Comparison of ENCODE assay signal across 1 cellular context in genomic region chr16:681746-682427, GRCh38.
A peak's percentile ranks its signal among the peaks of the same experiment; 100 is the strongest.
TF ChIP-seq lines count a peak whose summit lies in the region.

No MANE protein-coding gene starts in this region.

TF ChIP-seq in K562, 482 proteins besides CTCF, POLR2A, EP300 and RAD21 (continued from another document and continues in another):
- TF ChIP-seq, protein P1, sequence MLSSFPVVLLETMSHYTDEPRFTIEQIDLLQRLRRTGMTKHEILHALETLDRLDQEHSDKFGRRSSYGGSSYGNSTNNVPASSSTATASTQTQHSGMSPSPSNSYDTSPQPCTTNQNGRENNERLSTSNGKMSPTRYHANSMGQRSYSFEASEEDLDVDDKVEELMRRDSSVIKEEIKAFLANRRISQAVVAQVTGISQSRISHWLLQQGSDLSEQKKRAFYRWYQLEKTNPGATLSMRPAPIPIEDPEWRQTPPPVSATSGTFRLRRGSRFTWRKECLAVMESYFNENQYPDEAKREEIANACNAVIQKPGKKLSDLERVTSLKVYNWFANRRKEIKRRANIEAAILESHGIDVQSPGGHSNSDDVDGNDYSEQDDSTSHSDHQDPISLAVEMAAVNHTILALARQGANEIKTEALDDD (IDR thresholded peaks at IDR 0.05), result no peak
- TF ChIP-seq XRCC4 (IDR thresholded peaks at IDR 0.05; ENCODE audit: extremely low read depth, insufficient read depth, insufficient read length) (no peak), MIER1 (IDR thresholded peaks at IDR 0.05; ENCODE audit: low read depth) (no peak), ZNF239 (CRISPR knock-in tag; IDR thresholded peaks at IDR 0.05) (no peak), ZNF584 (CRISPR knock-in tag; IDR thresholded peaks at IDR 0.05; ENCODE audit: low read depth) (no peak), CBFB (CRISPR knock-in tag; IDR thresholded peaks at IDR 0.05) (peak; percentile 45; the same call in 1 of the 2 replicates), DLX4 (CRISPR knock-in tag; IDR thresholded peaks at IDR 0.05) (no peak), SAFB (IDR thresholded peaks at IDR 0.05; ENCODE audit: borderline replicate concordance, low read depth, low read length) (no peak), BRD4 (IDR thresholded peaks at IDR 0.05) (no peak), POLR2AphosphoS2 (IDR thresholded peaks at IDR 0.05; ENCODE audit: low read length) (no peak), ZNF124 (CRISPR knock-in tag; IDR thresholded peaks at IDR 0.05) (no peak), SUPT5H (IDR thresholded peaks at IDR 0.05) (0 out of 2 replicates have a peak, but pooled peaks have one; percentile 14), ATF4 (CRISPR knock-in tag; IDR thresholded peaks at IDR 0.05) (no peak), POLR2G (IDR thresholded peaks at IDR 0.05; ENCODE audit: low read depth, low read length) (peak; percentile 10; the same call in 1 of the 2 replicates), RBM15 (IDR thresholded peaks at IDR 0.05; ENCODE audit: insufficient read depth, low read length) (no peak), BRCA1 (IDR thresholded peaks at IDR 0.05) (no peak), BRCA1 (CRISPR knock-in tag; IDR thresholded peaks at IDR 0.05) (0 out of 2 replicates have a peak, but pooled peaks have one; percentile 66), ZNF253 (CRISPR knock-in tag; conservative IDR thresholded peaks at IDR 0.05) (no peak), SMAD2 (IDR thresholded peaks at IDR 0.05; ENCODE audit: low read depth, low read length) (no peak), ZNF395 (CRISPR knock-in tag; IDR thresholded peaks at IDR 0.05) (peak; percentile 76; the same call in 1 of the 2 replicates), SMARCA5 (IDR thresholded peaks at IDR 0.05) (no peak), HLTF (IDR thresholded peaks at IDR 0.05) (no peak), ZNF766 (CRISPR knock-in tag; conservative IDR thresholded peaks at IDR 0.05) (no peak), NONO (IDR thresholded peaks at IDR 0.05; ENCODE audit: low read depth in 2 of 2, low read length in 1 of 2) (no peak), SMARCA4 (IDR thresholded peaks at IDR 0.05) (no peak), ZNF75A (CRISPR knock-in tag; IDR thresholded peaks at IDR 0.05) (no peak)
- TF ChIP-seq, protein P2, sequence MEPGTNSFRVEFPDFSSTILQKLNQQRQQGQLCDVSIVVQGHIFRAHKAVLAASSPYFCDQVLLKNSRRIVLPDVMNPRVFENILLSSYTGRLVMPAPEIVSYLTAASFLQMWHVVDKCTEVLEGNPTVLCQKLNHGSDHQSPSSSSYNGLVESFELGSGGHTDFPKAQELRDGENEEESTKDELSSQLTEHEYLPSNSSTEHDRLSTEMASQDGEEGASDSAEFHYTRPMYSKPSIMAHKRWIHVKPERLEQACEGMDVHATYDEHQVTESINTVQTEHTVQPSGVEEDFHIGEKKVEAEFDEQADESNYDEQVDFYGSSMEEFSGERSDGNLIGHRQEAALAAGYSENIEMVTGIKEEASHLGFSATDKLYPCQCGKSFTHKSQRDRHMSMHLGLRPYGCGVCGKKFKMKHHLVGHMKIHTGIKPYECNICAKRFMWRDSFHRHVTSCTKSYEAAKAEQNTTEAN (CRISPR knock-in tag; IDR thresholded peaks at IDR 0.05), result no peak
- TF ChIP-seq, protein P3, sequence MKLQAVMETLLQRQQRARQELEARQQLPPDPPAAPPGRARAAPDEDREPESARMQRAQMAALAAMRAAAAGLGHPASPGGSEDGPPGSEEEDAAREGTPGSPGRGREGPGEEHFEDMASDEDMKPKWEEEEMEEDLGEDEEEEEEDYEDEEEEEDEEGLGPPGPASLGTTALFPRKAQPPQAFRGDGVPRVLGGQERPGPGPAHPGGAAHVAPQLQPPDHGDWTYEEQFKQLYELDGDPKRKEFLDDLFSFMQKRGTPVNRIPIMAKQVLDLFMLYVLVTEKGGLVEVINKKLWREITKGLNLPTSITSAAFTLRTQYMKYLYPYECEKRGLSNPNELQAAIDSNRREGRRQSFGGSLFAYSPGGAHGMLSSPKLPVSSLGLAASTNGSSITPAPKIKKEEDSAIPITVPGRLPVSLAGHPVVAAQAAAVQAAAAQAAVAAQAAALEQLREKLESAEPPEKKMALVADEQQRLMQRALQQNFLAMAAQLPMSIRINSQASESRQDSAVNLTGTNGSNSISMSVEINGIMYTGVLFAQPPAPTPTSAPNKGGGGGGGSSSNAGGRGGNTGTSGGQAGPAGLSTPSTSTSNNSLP (IDR thresholded peaks at IDR 0.05; ENCODE audit: borderline replicate concordance, low read depth, low read length), result no peak
- TF ChIP-seq, protein P4, sequence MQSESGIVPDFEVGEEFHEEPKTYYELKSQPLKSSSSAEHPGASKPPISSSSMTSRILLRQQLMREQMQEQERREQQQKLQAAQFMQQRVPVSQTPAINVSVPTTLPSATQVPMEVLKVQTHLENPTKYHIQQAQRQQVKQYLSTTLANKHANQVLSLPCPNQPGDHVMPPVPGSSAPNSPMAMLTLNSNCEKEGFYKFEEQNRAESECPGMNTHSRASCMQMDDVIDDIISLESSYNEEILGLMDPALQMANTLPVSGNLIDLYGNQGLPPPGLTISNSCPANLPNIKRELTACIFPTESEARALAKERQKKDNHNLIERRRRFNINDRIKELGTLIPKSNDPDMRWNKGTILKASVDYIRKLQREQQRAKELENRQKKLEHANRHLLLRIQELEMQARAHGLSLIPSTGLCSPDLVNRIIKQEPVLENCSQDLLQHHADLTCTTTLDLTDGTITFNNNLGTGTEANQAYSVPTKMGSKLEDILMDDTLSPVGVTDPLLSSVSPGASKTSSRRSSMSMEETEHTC (IDR thresholded peaks at IDR 0.05), result no peak
- TF ChIP-seq, protein P5, sequence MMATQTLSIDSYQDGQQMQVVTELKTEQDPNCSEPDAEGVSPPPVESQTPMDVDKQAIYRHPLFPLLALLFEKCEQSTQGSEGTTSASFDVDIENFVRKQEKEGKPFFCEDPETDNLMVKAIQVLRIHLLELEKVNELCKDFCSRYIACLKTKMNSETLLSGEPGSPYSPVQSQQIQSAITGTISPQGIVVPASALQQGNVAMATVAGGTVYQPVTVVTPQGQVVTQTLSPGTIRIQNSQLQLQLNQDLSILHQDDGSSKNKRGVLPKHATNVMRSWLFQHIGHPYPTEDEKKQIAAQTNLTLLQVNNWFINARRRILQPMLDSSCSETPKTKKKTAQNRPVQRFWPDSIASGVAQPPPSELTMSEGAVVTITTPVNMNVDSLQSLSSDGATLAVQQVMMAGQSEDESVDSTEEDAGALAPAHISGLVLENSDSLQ (IDR thresholded peaks at IDR 0.05), result no peak
- TF ChIP-seq, protein P6, sequence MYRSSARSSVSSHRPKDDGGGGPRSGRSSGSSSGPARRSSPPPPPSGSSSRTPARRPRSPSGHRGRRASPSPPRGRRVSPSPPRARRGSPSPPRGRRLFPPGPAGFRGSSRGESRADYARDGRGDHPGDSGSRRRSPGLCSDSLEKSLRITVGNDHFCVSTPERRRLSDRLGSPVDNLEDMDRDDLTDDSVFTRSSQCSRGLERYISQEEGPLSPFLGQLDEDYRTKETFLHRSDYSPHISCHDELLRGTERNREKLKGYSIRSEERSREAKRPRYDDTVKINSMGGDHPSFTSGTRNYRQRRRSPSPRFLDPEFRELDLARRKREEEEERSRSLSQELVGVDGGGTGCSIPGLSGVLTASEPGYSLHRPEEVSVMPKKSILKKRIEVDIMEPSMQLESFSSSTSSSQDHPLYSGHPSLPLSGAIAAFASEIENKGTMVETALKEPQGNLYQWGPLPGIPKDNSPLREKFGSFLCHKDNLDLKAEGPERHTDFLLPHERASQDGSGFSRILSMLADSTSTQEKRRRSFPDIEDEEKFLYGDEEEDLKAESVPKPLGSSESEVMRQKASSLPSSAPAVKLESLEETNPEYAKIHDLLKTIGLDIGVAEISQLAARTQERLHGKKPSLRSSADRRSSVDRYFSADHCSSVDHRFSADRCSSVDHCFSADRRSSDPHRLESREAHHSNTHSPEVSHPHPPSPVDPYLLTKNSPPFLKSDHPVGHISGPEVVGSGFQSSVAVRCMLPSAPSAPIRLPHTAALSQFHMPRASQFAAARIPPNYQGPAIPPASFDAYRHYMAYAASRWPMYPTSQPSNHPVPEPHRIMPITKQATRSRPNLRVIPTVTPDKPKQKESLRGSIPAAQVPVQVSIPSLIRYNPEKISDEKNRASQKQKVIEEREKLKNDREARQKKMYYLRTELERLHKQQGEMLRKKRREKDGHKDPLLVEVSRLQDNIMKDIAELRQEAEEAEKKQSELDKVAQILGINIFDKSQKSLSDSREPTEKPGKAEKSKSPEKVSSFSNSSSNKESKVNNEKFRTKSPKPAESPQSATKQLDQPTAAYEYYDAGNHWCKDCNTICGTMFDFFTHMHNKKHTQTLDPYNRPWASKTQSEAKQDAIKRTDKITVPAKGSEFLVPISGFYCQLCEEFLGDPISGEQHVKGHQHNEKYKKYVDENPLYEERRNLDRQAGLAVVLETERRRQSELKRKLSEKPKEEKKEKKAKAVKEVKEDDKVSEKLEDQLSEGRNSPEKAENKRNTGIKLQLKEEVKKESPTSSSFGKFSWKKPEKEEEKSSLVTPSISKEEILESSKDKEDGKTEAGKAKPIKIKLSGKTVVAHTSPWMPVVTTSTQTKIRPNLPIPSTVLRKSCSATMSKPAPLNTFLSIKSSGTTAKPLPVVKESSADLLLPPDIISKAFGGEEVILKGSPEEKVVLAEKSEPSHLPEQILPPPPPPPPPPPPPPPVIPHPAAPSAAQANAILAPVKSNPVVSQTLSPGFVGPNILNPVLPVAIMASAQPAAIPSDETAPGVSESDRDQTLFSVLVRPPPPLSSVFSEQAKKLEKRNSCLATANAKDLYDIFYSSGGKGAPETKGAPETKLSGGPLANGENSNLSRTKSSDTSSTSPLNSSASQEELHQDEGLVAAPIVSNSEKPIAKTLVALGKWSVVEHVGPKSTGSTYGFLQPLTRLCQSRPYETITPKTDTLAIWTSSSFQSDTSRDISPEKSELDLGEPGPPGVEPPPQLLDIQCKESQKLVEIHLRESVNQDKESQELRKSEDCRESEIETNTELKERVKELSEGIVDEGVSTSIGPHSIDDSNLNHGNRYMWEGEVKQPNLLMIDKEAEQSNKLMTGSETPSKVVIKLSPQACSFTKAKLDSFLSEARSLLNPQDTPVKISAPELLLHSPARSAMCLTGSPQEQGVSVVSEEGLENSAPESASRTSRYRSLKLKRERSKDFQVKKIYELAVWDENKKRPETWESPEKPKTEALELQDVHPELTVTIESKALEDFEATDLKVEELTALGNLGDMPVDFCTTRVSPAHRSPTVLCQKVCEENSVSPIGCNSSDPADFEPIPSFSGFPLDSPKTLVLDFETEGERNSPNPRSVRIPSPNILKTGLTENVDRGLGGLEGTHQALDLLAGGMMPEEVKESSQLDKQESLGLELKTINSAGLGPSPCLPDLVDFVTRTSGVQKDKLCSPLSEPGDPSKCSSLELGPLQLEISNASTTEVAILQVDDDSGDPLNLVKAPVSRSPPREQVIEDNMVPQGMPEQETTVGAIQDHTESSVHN (IDR thresholded peaks at IDR 0.05; ENCODE audit: borderline replicate concordance in 1 of 2, low read depth in 1 of 2), result no peak
- TF ChIP-seq, protein P7, sequence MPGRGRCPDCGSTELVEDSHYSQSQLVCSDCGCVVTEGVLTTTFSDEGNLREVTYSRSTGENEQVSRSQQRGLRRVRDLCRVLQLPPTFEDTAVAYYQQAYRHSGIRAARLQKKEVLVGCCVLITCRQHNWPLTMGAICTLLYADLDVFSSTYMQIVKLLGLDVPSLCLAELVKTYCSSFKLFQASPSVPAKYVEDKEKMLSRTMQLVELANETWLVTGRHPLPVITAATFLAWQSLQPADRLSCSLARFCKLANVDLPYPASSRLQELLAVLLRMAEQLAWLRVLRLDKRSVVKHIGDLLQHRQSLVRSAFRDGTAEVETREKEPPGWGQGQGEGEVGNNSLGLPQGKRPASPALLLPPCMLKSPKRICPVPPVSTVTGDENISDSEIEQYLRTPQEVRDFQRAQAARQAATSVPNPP (IDR thresholded peaks at IDR 0.05; ENCODE audit: borderline replicate concordance, insufficient read depth, insufficient read length), result no peak
- TF ChIP-seq, protein P8, sequence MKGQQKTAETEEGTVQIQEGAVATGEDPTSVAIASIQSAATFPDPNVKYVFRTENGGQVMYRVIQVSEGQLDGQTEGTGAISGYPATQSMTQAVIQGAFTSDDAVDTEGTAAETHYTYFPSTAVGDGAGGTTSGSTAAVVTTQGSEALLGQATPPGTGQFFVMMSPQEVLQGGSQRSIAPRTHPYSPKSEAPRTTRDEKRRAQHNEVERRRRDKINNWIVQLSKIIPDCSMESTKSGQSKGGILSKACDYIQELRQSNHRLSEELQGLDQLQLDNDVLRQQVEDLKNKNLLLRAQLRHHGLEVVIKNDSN (CRISPR knock-in tag; IDR thresholded peaks at IDR 0.05), result peak; percentile 72
- TF ChIP-seq, protein P9, sequence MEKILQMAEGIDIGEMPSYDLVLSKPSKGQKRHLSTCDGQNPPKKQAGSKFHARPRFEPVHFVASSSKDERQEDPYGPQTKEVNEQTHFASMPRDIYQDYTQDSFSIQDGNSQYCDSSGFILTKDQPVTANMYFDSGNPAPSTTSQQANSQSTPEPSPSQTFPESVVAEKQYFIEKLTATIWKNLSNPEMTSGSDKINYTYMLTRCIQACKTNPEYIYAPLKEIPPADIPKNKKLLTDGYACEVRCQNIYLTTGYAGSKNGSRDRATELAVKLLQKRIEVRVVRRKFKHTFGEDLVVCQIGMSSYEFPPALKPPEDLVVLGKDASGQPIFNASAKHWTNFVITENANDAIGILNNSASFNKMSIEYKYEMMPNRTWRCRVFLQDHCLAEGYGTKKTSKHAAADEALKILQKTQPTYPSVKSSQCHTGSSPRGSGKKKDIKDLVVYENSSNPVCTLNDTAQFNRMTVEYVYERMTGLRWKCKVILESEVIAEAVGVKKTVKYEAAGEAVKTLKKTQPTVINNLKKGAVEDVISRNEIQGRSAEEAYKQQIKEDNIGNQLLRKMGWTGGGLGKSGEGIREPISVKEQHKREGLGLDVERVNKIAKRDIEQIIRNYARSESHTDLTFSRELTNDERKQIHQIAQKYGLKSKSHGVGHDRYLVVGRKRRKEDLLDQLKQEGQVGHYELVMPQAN (IDR thresholded peaks at IDR 0.05; ENCODE audit: borderline replicate concordance), result peak; percentile 61; the same call in 1 of the 2 replicates
